In the genomic region with DNA sequence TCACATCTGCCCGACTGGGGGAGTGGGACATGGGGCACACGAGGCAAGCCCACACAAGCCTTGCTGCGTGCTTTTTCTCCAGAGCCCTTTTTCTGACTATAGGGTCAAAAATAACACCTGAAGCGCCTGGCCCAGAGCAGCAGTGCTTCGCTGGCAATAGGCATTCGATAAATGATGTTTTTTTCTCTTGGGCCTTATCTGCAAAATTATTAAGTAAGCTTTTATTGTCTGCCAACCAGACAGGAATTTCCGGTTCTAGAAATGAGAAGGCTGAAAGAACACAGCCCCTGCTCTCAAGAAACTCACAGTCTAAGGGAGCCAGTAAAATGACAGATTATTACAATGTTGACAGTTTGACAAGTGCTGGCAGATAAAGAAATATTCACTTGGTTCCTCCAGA, we compare ENCODE assay signal across 11 cellular contexts. TPM values are rescaled to one million over a fixed set of nuclear protein-coding genes. Genes with fewer than 3 reads are reported as not detected.
DNase-seq lines count a peak whose midpoint lies in the region; ATAC-seq, FAIRE-seq and TF ChIP-seq lines count a peak whose summit lies in the region.
"Had no signal": no experiment of that assay in that cellular context is flagged by ENCODE, and none has a peak within 500 bp of the region (broad histone marks: within the 10 kb centered on the region; RNA-seq: fewer than 3 reads in every experiment).

No MANE protein-coding gene starts in this region.

- peak overlapping the region; percentile 50 for H3K4me2 ChIP-seq in endothelial cell of umbilical vein (ENCODE audit: insufficient read depth, low read length)

- H3K27me3 ChIP-seq in CD4-positive, CD25-positive, alpha-beta regulatory T cell (ENCODE audit: control insufficient read depth, insufficient read depth, low read length), result no peaks in the 10 kb centered on the region
- H3K27me3 ChIP-seq in endothelial cell of umbilical vein (ENCODE audit: control insufficient read depth in 2 of 2, insufficient read depth in 2 of 2, low read length in 2 of 2) (no peaks in the 10 kb centered on the region), pancreas (no peaks in the 10 kb centered on the region)
- H3K27me3 ChIP-seq: BLaER1 treated with 17β-estradiol and CSF1 and Interleukin-3, amounts not matched to agents 10 nM and 100 nM; ovary had no signal

- dilution Hi-C loops in endothelial cell of umbilical vein (cut with MboI; ENCODE audit: extremely low pct_ligation_motif_present, low sequenced_read_pairs), result no loop called here

- H3K27ac ChIP-seq in CD4-positive, CD25-positive, alpha-beta regulatory T cell (ENCODE audit: insufficient read depth, low read length, poor library complexity, severe bottlenecking), result peak overlapping the region; percentile 43
- H3K27ac ChIP-seq in endothelial cell of umbilical vein (ENCODE audit: insufficient read depth, low read depth, low read length) (peak overlapping the region; percentile 94), pancreas (peak overlapping the region; percentile 96 to 100 (median 98))
- H3K27ac ChIP-seq: BLaER1 treated with 17β-estradiol and CSF1 and Interleukin-3, amounts not matched to agents 10 nM and 100 nM; ovary had no signal

- H3K27ac Mint-ChIP-seq in CD4-positive, CD25-positive, alpha-beta regulatory T cell, result peak overlapping the region in 1 of 3 donors; percentile 24

- BruUV-seq in endothelial cell of umbilical vein (replicated peaks; lab: Mats Ljungman, UMichigan), result no TSS peak

- H3K4me3 ChIP-seq in CD4-positive, CD25-positive, alpha-beta regulatory T cell (ENCODE audit: low read depth, low read length), result no peak overlapping the region
- H3K4me3 ChIP-seq in endothelial cell of umbilical vein (replicated peaks in 1 of 3; ENCODE audit: insufficient read depth in 1 of 3, low read depth in 1 of 3, low read length in 3 of 3) (no peak overlapping the region), pancreas (no peak overlapping the region)
- H3K4me3 ChIP-seq: BLaER1 treated with 17β-estradiol and CSF1 and Interleukin-3, amounts not matched to agents 10 nM and 100 nM; ovary had no signal

- no peaks in the 10 kb centered on the region for H4K20me1 ChIP-seq in endothelial cell of umbilical vein (replicated peaks; ENCODE audit: control insufficient read depth, extremely low read depth, insufficient read depth, low read length)

- no peaks in the 10 kb centered on the region for H3K9me3 Mint-ChIP-seq in CD4-positive, CD25-positive, alpha-beta regulatory T cell

- H3K9me3 ChIP-seq in CD4-positive, CD25-positive, alpha-beta regulatory T cell (ENCODE audit: control insufficient read depth in 2 of 2, low read length in 2 of 2), result no peaks in the 10 kb centered on the region
- H3K9me3 ChIP-seq in endothelial cell of umbilical vein (replicated peaks; ENCODE audit: control insufficient read depth, insufficient read depth, low read length) (no peaks in the 10 kb centered on the region), pancreas (no peaks in the 10 kb centered on the region)
- H3K9me3 ChIP-seq: BLaER1 treated with 17β-estradiol and CSF1 and Interleukin-3, amounts not matched to agents 10 nM and 100 nM; ovary had no signal

- intact Hi-C loops in endothelial cell of umbilical vein (cut with micrococcal nuclease), result loop anchor here (1.0 kb wide), 1 partner anchor 28 kb away; no protein-coding TSS in a partner anchor
- intact Hi-C loops in pancreas (cut with DNase I), result no loop called here

- no peaks in the 10 kb centered on the region for H3K36me3 Mint-ChIP-seq in CD4-positive, CD25-positive, alpha-beta regulatory T cell

- peak overlapping the region in 3 of 4 donors; percentile 19 to 89 (median 80) for H3K4me3 Mint-ChIP-seq in CD4-positive, CD25-positive, alpha-beta regulatory T cell

- peaks cover 5 to 41% (median 23%) of the 10 kb centered on the region in 4 donors for H3K4me1 Mint-ChIP-seq in CD4-positive, CD25-positive, alpha-beta regulatory T cell

- peaks cover 31% of the 10 kb centered on the region for H3K4me1 ChIP-seq in CD4-positive, CD25-positive, alpha-beta regulatory T cell (ENCODE audit: control insufficient read depth, insufficient read depth, low read length, poor library complexity, severe bottlenecking)
- H3K4me1 ChIP-seq in endothelial cell of umbilical vein (ENCODE audit: control insufficient read depth, extremely low read depth, insufficient read depth, low read length) (peaks cover 51% of the 10 kb centered on the region), pancreas (peaks cover 19 to 47% (median 47%) of the 10 kb centered on the region in 3 donors)

- TF ChIP-seq POLR2A in endothelial cell of umbilical vein (IDR thresholded peaks at IDR 0.05; ENCODE audit: low read depth, low read length), result no peak

- peak in 1 of 3 donors; percentile 24 for DNase-seq in CD4-positive, CD25-positive, alpha-beta regulatory T cell
- DNase-seq in NCI-H510A treated with DMSO at 0.1 percent for 48 hours (lab: John Stamatoyannopoulos, UW) (peak; percentile 58), endothelial cell of umbilical vein (ENCODE audit: low read depth, low spot score) (peak; percentile 90), pancreas (peak in 4 of 6 donors; percentile 50 to 64 (median 57)), KG1 (lab: John Stamatoyannopoulos, UW) (no peak), SW480 (ENCODE audit: low spot score) (no peak), superior temporal gyrus (ENCODE audit: extremely low spot score) (no peak), AG08395 (ENCODE audit: low spot score) (no peak)
- DNase-seq: cerebellar nuclear complex, ovary had no signal

- H3K9me1 ChIP-seq in endothelial cell of umbilical vein (replicated peaks; ENCODE audit: control insufficient read depth, extremely low read depth, insufficient read depth, low read length), result no peaks in the 10 kb centered on the region

- H3K27me3 Mint-ChIP-seq in CD4-positive, CD25-positive, alpha-beta regulatory T cell, result no peaks in the 10 kb centered on the region

- FAIRE-seq in endothelial cell of umbilical vein (lab: Jason Lieb, UNC), result peak; percentile 92
- FAIRE-seq in pancreas (lab: Jason Lieb, UNC), result no peak

- peaks cover 23% of the 10 kb centered on the region for H3K79me2 ChIP-seq in endothelial cell of umbilical vein (ENCODE audit: control insufficient read depth, insufficient read depth, low read length)

- no peak for ATAC-seq in CD4-positive, CD25-positive, alpha-beta regulatory T cell (ENCODE audit: low read depth in 2 of 2)
- peak; percentile 13 to 49 (median 30) for ATAC-seq in pancreas

- no peaks in the 10 kb centered on the region for H3K36me3 ChIP-seq in CD4-positive, CD25-positive, alpha-beta regulatory T cell (ENCODE audit: control insufficient read depth, insufficient read depth, low read length)
- H3K36me3 ChIP-seq in endothelial cell of umbilical vein (ENCODE audit: control insufficient read depth in 2 of 2, extremely low read depth in 1 of 2, insufficient read depth in 2 of 2, low read length in 2 of 2) (no peaks in the 10 kb centered on the region), pancreas (no peaks in the 10 kb centered on the region)
- H3K36me3 ChIP-seq: BLaER1 treated with 17β-estradiol and CSF1 and Interleukin-3, amounts not matched to agents 10 nM and 100 nM; ovary had no signal

- peak overlapping the region; percentile 63 for H2AFZ ChIP-seq in endothelial cell of umbilical vein (ENCODE audit: low read depth, low read length)

- H3K9ac ChIP-seq in endothelial cell of umbilical vein (replicated peaks; ENCODE audit: extremely low read depth, insufficient read depth, low read length), result peak overlapping the region; percentile 51

- CTCF ChIA-PET in endothelial cell of umbilical vein (lab: Charles Lee), result interaction anchor here (0.8 to 12.1 kb wide), 11 partner anchors 8 to 109 kb away, joined by 3 to 178 read pairs (median 4); partner anchors contain the start of genes AAMP, CATIP and PNKD

- TF ChIP-seq CTCF in endothelial cell of umbilical vein (IDR thresholded peaks at IDR 0.05; ENCODE audit: extremely low read depth in 1 of 2, insufficient read depth in 1 of 2, low read depth in 1 of 2, low read length in 2 of 2) (no peak), pancreas (IDR thresholded peaks at IDR 0.05) (no peak)

- POLR2A ChIA-PET in endothelial cell of umbilical vein (lab: Charles Lee), result interaction anchor here (0.9 kb wide), 1 partner anchor 23 kb away, joined by 4 read pairs; no protein-coding TSS in a partner anchor

- WGBS in pancreas, 2 donors, result 5 to 14% methylated on average over 7 of the region's 7 CpGs

RNA-seq across cellular contexts. Expression of gene TMBIM1, which starts 2.7 kb away (rescaled TPM):
- total RNA-seq in CD4-positive, CD25-positive, alpha-beta regulatory T cell, result 96.4 TPM
- polyA plus RNA-seq in CD4-positive, CD25-positive, alpha-beta regulatory T cell, result 100 to 1,000 TPM; 161 to 180 (median 162) TPM
- total RNA-seq in endothelial cell of umbilical vein (141 and 159 TPM in 2 replicates), pancreas (100 to 1,000 TPM; 147 to 196 (median 170) TPM)
- polyA plus RNA-seq in endothelial cell of umbilical vein (229 and 243 TPM in 2 replicates), pancreas (10 to 100 TPM; 56.6 to 84.1 TPM)
- polyA plus RNA-seq in endothelial cell of umbilical vein (2011; cell fraction: cytosol; rRNA removed), result 146 and 160 TPM in 2 replicates
- polyA plus RNA-seq in endothelial cell of umbilical vein (2011; cell fraction: nucleus; rRNA removed), result 128 and 161 TPM in 2 replicates
- 198 and 248 TPM in 2 replicates for polyA plus RNA-seq in endothelial cell of umbilical vein (2012)
- polyA minus RNA-seq in endothelial cell of umbilical vein, result 226 and 287 TPM in 2 replicates
- polyA minus RNA-seq in endothelial cell of umbilical vein (2011; cell fraction: cytosol; rRNA and poly(A)+ RNA removed), result 8.9 TPM
- polyA minus RNA-seq in endothelial cell of umbilical vein (2011; cell fraction: nucleus; rRNA and poly(A)+ RNA removed), result 44.2 and 57.5 TPM in 2 replicates

RNA-seq across cellular contexts. Expression of gene PNKD, which starts 24.7 kb away (rescaled TPM):
- total RNA-seq in CD4-positive, CD25-positive, alpha-beta regulatory T cell, result 21.9 TPM
- 100 to 1,000 TPM in 1 of 4 donors, 10 to 100 TPM in 3; 96.2 to 107 (median 98.8) TPM for polyA plus RNA-seq in CD4-positive, CD25-positive, alpha-beta regulatory T cell
- total RNA-seq in endothelial cell of umbilical vein, result 56.1 and 56.6 TPM in 2 replicates
- 88.3 and 98.9 TPM in 2 replicates for polyA plus RNA-seq in endothelial cell of umbilical vein
- 81.0 and 85.8 TPM in 2 replicates for polyA plus RNA-seq in endothelial cell of umbilical vein (2011; cell fraction: cytosol; rRNA removed)
- polyA plus RNA-seq in endothelial cell of umbilical vein (2011; cell fraction: nucleus; rRNA removed), result 38.6 and 41.8 TPM in 2 replicates
- polyA plus RNA-seq in endothelial cell of umbilical vein (2012), result 67.0 and 68.1 TPM in 2 replicates
- polyA minus RNA-seq in endothelial cell of umbilical vein, result 27.1 and 28.2 TPM in 2 replicates
- 10.1 TPM for polyA minus RNA-seq in endothelial cell of umbilical vein (2011; cell fraction: cytosol; rRNA and poly(A)+ RNA removed)
- 7.1 and 10.4 TPM in 2 replicates for polyA minus RNA-seq in endothelial cell of umbilical vein (2011; cell fraction: nucleus; rRNA and poly(A)+ RNA removed)
- 10 to 100 TPM; 17.2 to 32.2 (median 21.4) TPM for total RNA-seq in pancreas
- polyA plus RNA-seq in pancreas, result 10 to 100 TPM; 48.9 to 89.1 TPM

RNA-seq across cellular contexts. Expression of gene AAMP, which starts 25.1 kb away (rescaled TPM):
- total RNA-seq in CD4-positive, CD25-positive, alpha-beta regulatory T cell, result 55.8 TPM
- polyA plus RNA-seq in CD4-positive, CD25-positive, alpha-beta regulatory T cell, result 10 to 100 TPM; 84.8 to 92.2 (median 87.8) TPM
- total RNA-seq in endothelial cell of umbilical vein (59.7 and 69.3 TPM in 2 replicates), pancreas (10 to 100 TPM; 34.0 to 51.8 (median 39.8) TPM)
- polyA plus RNA-seq in endothelial cell of umbilical vein (84.4 and 99.0 TPM in 2 replicates), pancreas (10 to 100 TPM; 46.8 to 85.5 TPM)
- polyA plus RNA-seq in endothelial cell of umbilical vein (2011; cell fraction: cytosol; rRNA removed), result 75.4 and 77.0 TPM in 2 replicates
- 106 and 107 TPM in 2 replicates for polyA plus RNA-seq in endothelial cell of umbilical vein (2011; cell fraction: nucleus; rRNA removed)
- polyA plus RNA-seq in endothelial cell of umbilical vein (2012), result 61.2 and 63.0 TPM in 2 replicates
- polyA minus RNA-seq in endothelial cell of umbilical vein, result 44.1 and 48.6 TPM in 2 replicates
- 29.8 TPM for polyA minus RNA-seq in endothelial cell of umbilical vein (2011; cell fraction: cytosol; rRNA and poly(A)+ RNA removed)
- 18.0 and 19.7 TPM in 2 replicates for polyA minus RNA-seq in endothelial cell of umbilical vein (2011; cell fraction: nucleus; rRNA and poly(A)+ RNA removed)

RNA-seq across cellular contexts. Expression of gene GPBAR1, which starts 34.2 kb away (rescaled TPM):
- 1.2 TPM for total RNA-seq in CD4-positive, CD25-positive, alpha-beta regulatory T cell
- not detected for polyA plus RNA-seq in CD4-positive, CD25-positive, alpha-beta regulatory T cell
- total RNA-seq in endothelial cell of umbilical vein (0.60 and 0.75 TPM in 2 replicates), pancreas (1 to 10 TPM in 3 of 6 donors, under 1 TPM in 3; 0.12 to 1.8 (median 0.76) TPM)
- polyA plus RNA-seq in endothelial cell of umbilical vein (0.14 TPM in 2 replicates), pancreas (1 to 10 TPM; 2.1 to 2.3 TPM)
- polyA plus RNA-seq in endothelial cell of umbilical vein (2011; cell fraction: cytosol; rRNA removed), result 0.03 and 0.20 TPM in 2 replicates
- polyA plus RNA-seq in endothelial cell of umbilical vein (2011; cell fraction: nucleus; rRNA removed), result 0.53 and 0.60 TPM in 2 replicates
- polyA plus RNA-seq in endothelial cell of umbilical vein (2012), result 0.15 and 0.25 TPM in 2 replicates
- 0.57 and 0.61 TPM in 2 replicates for polyA minus RNA-seq in endothelial cell of umbilical vein
- not detected for polyA minus RNA-seq in endothelial cell of umbilical vein (2011; cell fraction: cytosol; rRNA and poly(A)+ RNA removed)
- 0.72 and 1.3 TPM in 2 replicates for polyA minus RNA-seq in endothelial cell of umbilical vein (2011; cell fraction: nucleus; rRNA and poly(A)+ RNA removed)

Comparison
In these comparisons a context has a peak if more than half of its experiments do, and no peak if none do; other contexts are left out.
1. ATAC-seq: peak in pancreas (4 of 4); none in CD4-positive, CD25-positive, alpha-beta regulatory T cell (0 of 2).
2. DNase-seq: peak in NCI-H510A treated with DMSO at 0.1 percent for 48 hours (single experiment), endothelial cell of umbilical vein (single experiment) and pancreas (4 of 6); none in KG1 (single experiment), SW480 (single experiment), superior temporal gyrus (single experiment) and AG08395 (single experiment).
3. H3K27ac ChIP-seq: peak in every context shown above with its lines; median percentile 98 in pancreas; 94 in endothelial cell of umbilical vein; 43 in CD4-positive, CD25-positive, alpha-beta regulatory T cell.